ENCODE assay signal across 23 cellular contexts in genomic region chr5:79792518-79792917, GRCh38.
"Had no signal": no experiment of that assay in that cellular context is flagged by ENCODE, and none has a peak within 500 bp of the region (broad histone marks: within the 10 kb centered on the region; RNA-seq: fewer than 3 reads in every experiment).

No MANE protein-coding gene starts in this region.

- H3K4me3 Mint-ChIP-seq: activated CD4-positive, alpha-beta T cell treated with anti-CD3 and anti-CD28 coated beads for 36 hours; activated CD8-positive, alpha-beta T cell treated with anti-CD3 and anti-CD28 coated beads for 36 hours; activated naive CD4-positive, alpha-beta T cell treated with anti-CD3 and anti-CD28 coated beads, Interleukin-2, amount 10 ng/mL, durations not matched to agents 7 days and 5 days; activated naive CD8-positive, alpha-beta T cell treated with anti-CD3 and anti-CD28 coated beads for 36 hours; activated T-cell treated with anti-CD3 and anti-CD28 coated beads, Interleukin-2, amount 50 U/mL, for 72 hours; T-cell had no signal

- H3K27ac ChIP-seq: KMS-11, SK-N-MC had no signal

- ATAC-seq: activated CD4-positive, alpha-beta T cell treated with anti-CD3 and anti-CD28 coated beads for 36 hours; activated CD8-positive, alpha-beta T cell treated with anti-CD3 and anti-CD28 coated beads for 36 hours; activated T-cell treated with anti-CD3 and anti-CD28 coated beads, Interleukin-2, amount 50 U/mL, for 72 hours; PC-3; T-cell had no signal

- H3K4me1 Mint-ChIP-seq: activated naive CD4-positive, alpha-beta T cell treated with anti-CD3 and anti-CD28 coated beads, Interleukin-2, amount 10 ng/mL, durations not matched to agents 7 days and 5 days; activated naive CD8-positive, alpha-beta T cell treated with anti-CD3 and anti-CD28 coated beads for 36 hours; T-cell had no signal

- H3K9me3 ChIP-seq: MG63 had no signal

- H3K36me3 ChIP-seq: MG63 had no signal

- H3K9me3 Mint-ChIP-seq: activated CD8-positive, alpha-beta T cell treated with anti-CD3 and anti-CD28 coated beads for 36 hours; activated naive CD4-positive, alpha-beta T cell treated with anti-CD3 and anti-CD28 coated beads, Interleukin-2, amount 10 ng/mL, durations not matched to agents 7 days and 5 days; activated naive CD8-positive, alpha-beta T cell treated with anti-CD3 and anti-CD28 coated beads for 36 hours; activated T-cell treated with anti-CD3 and anti-CD28 coated beads, Interleukin-2, amount 50 U/mL, for 72 hours; activated T-helper 2 cell treated with anti-CD3 and anti-CD28 coated beads, Interferon-gamma antibody, Interleukin-2, Interleukin-4, amounts not matched to agents 10 μg/mL and 5 μg/mL and 100 μg/mL, durations not matched to agents 14 hours and 24 hours and 36 hours had no signal

- DNase-seq: activated CD4-positive, alpha-beta T cell treated with anti-CD3 and anti-CD28 coated beads for 36 hours; activated CD4-positive, CD25-positive, alpha-beta regulatory T cell; activated CD8-positive, alpha-beta memory T cell treated with anti-CD3 and anti-CD28 coated beads, Interleukin-2, amount 50 U/mL, for 4 hours; activated CD8-positive, alpha-beta T cell treated with anti-CD3 and anti-CD28 coated beads for 36 hours; activated gamma-delta T cell treated with Interleukin-2 at 50 U/mL for 16 hours; activated naive CD4-positive, alpha-beta T cell treated with anti-CD3 and anti-CD28 coated beads, Interleukin-2, amount 10 ng/mL, durations not matched to agents 7 days and 5 days; activated naive CD8-positive, alpha-beta T cell treated with anti-CD3 and anti-CD28 coated beads for 36 hours; activated T-cell treated with anti-CD3 and anti-CD28 coated beads, Interleukin-2, amount 50 U/mL, for 72 hours; MG63; MV-4-11; NCI-H1092 treated with DMSO at 0.1 percent for 48 hours; NCI-H1436; NCI-H1694 treated with DMSO at 0.1 percent for 48 hours; NCI-H2029 treated with DMSO at 0.1 percent for 48 hours; NCI-H510A treated with DMSO at 0.1 percent for 48 hours; NCI-H69; PC-3; T-cell; T-helper 2 cell; T1000 had no signal

- H3K27me3 ChIP-seq: MG63 had no signal

- H3K36me3 Mint-ChIP-seq: activated naive CD4-positive, alpha-beta T cell treated with anti-CD3 and anti-CD28 coated beads, Interleukin-2, amount 10 ng/mL, durations not matched to agents 7 days and 5 days; activated naive CD8-positive, alpha-beta T cell treated with anti-CD3 and anti-CD28 coated beads for 36 hours had no signal

- H3K4me3 ChIP-seq: MG63, SK-N-MC had no signal

- H3K27ac Mint-ChIP-seq: activated CD4-positive, alpha-beta T cell treated with anti-CD3 and anti-CD28 coated beads for 36 hours; activated CD8-positive, alpha-beta T cell treated with anti-CD3 and anti-CD28 coated beads for 36 hours; activated naive CD4-positive, alpha-beta T cell treated with anti-CD3 and anti-CD28 coated beads, Interleukin-2, amount 10 ng/mL, durations not matched to agents 7 days and 5 days; activated naive CD8-positive, alpha-beta T cell treated with anti-CD3 and anti-CD28 coated beads for 36 hours; activated T-cell treated with anti-CD3 and anti-CD28 coated beads, Interleukin-2, amount 50 U/mL, for 72 hours; activated T-helper 2 cell treated with anti-CD3 and anti-CD28 coated beads, Interferon-gamma antibody, Interleukin-2, Interleukin-4, amounts not matched to agents 10 μg/mL and 5 μg/mL and 100 μg/mL, durations not matched to agents 14 hours and 24 hours and 36 hours; T-cell had no signal

- H3K27me3 Mint-ChIP-seq: activated CD4-positive, alpha-beta T cell treated with anti-CD3 and anti-CD28 coated beads for 36 hours had no signal
